ENCODE assay signal across 20 cellular contexts in genomic region chr18:46751882-46752281, GRCh38. TPM values are rescaled to one million over a fixed set of nuclear protein-coding genes. Genes with fewer than 3 reads are reported as not detected.
A peak's percentile ranks its signal among the peaks of the same experiment; 100 is the strongest.
DNase-seq lines count a peak whose midpoint lies in the region; ATAC-seq and TF ChIP-seq lines count a peak whose summit lies in the region.
"Had no signal": no experiment of that assay in that cellular context is flagged by ENCODE, and none has a peak within 500 bp of the region (broad histone marks: within the 10 kb centered on the region; RNA-seq: fewer than 3 reads in every experiment).

No MANE protein-coding gene starts in this region.

- H3K27ac ChIP-seq in right atrium auricular region: no peak overlapping the region
- no peak overlapping the region for H3K27ac ChIP-seq in right cardiac atrium (ENCODE audit: low read length)
- no peak overlapping the region for H3K27ac ChIP-seq in foreskin keratinocyte
- H3K27ac ChIP-seq: C4-2B had no signal

- no peaks in the 10 kb centered on the region for H3K36me3 ChIP-seq in right atrium auricular region

- no peaks in the 10 kb centered on the region for H3K9me3 ChIP-seq in right atrium auricular region
- H3K9me3 ChIP-seq in right cardiac atrium (ENCODE audit: control insufficient read depth, low read length): no peaks in the 10 kb centered on the region
- H3K9me3 ChIP-seq: Caco-2 had no signal

- intact Hi-C loops in right cardiac atrium (cut with DNase I): no loop called here

- H3K4me3 Mint-ChIP-seq in osteocyte (ENCODE audit: unreplicated experiment): no peak overlapping the region
- H3K4me3 Mint-ChIP-seq: CD4-positive, alpha-beta T cell; HFFc6; IgD-negative memory B cell had no signal

- ATAC-seq in right cardiac atrium (no peak), foreskin keratinocyte (peak; percentile 57)
- ATAC-seq: HCT116, HepG2 had no signal

- H3K36me3 Mint-ChIP-seq in osteocyte (ENCODE audit: unreplicated experiment): no peaks in the 10 kb centered on the region
- H3K36me3 Mint-ChIP-seq: IgD-negative memory B cell had no signal

- WGBS in right cardiac atrium: 88% methylated on average over 8 of the region's 8 CpGs

- H3K9me3 Mint-ChIP-seq in osteocyte (ENCODE audit: unreplicated experiment): no peaks in the 10 kb centered on the region
- H3K9me3 Mint-ChIP-seq: CD4-positive, alpha-beta T cell; HFFc6 had no signal

- peaks cover 51% of the 10 kb centered on the region for H3K27me3 Mint-ChIP-seq in osteocyte (ENCODE audit: unreplicated experiment)

- H3K4me1 ChIP-seq in right atrium auricular region: peaks cover 0 to 17% of the 10 kb centered on the region in 2 donors
- no peaks in the 10 kb centered on the region for H3K4me1 ChIP-seq in right cardiac atrium (ENCODE audit: control insufficient read depth, insufficient read depth, low read length)
- H3K4me1 ChIP-seq in foreskin keratinocyte: no peaks in the 10 kb centered on the region
- H3K4me1 ChIP-seq: Caco-2 had no signal

- no peaks in the 10 kb centered on the region for H3K27me3 ChIP-seq in right atrium auricular region
- no peaks in the 10 kb centered on the region for H3K27me3 ChIP-seq in right cardiac atrium (ENCODE audit: control insufficient read depth, insufficient read depth)
- H3K27me3 ChIP-seq in foreskin keratinocyte: peaks cover 48% of the 10 kb centered on the region

- H3K4me3 ChIP-seq in right atrium auricular region: no peak overlapping the region
- no peak overlapping the region for H3K4me3 ChIP-seq in right cardiac atrium (ENCODE audit: low read length)

- DNase-seq in right atrium auricular region (ENCODE audit: low spot score): peak; percentile 18
- no peak for DNase-seq in right cardiac atrium
- DNase-seq in foreskin keratinocyte: peak; percentile 18 to 58
- DNase-seq in osteocyte (ENCODE audit: extremely low spot score, unreplicated experiment): peak; percentile 51
- DNase-seq in NCI-H2196 treated with DMSO at 0.1 percent for 48 hours (lab: John Stamatoyannopoulos, UW; ENCODE audit: unreplicated experiment): no peak
- no peak for DNase-seq in HK-2 (ENCODE audit: unreplicated experiment)
- DNase-seq in germinal center (ENCODE audit: low spot score): no peak
- DNase-seq: ACHN; Caco-2; CD4-positive, alpha-beta T cell; DMS79; GDM1; GOT3; H7; HFFc6 had no signal

- no peaks in the 10 kb centered on the region for H3K4me1 Mint-ChIP-seq in osteocyte (ENCODE audit: unreplicated experiment)

- TF ChIP-seq CTCF in right atrium auricular region (IDR thresholded peaks at IDR 0.05) (no peak), foreskin keratinocyte (conservative IDR thresholded peaks at IDR 0.05) (no peak), osteocyte (IDR thresholded peaks at IDR 0.05) (no peak)

- no peak overlapping the region for H3K27ac Mint-ChIP-seq in osteocyte (ENCODE audit: unreplicated experiment)
- H3K27ac Mint-ChIP-seq: CD4-positive, alpha-beta T cell; HFFc6; IgD-negative memory B cell had no signal

RNA-seq across cellular contexts. Expression of gene ST8SIA5, which starts 5.0 kb away (rescaled TPM):
- total RNA-seq in right atrium auricular region (1 to 10 TPM; 5.9 to 6.7 TPM), right cardiac atrium (10 to 100 TPM in 3 of 4 donors, 1 to 10 TPM in 1; 3.4 to 16.0 (median 11.3) TPM), foreskin keratinocyte (not detected in 2 replicates), osteocyte (0.30 and 0.76 TPM in 2 replicates)
- polyA plus RNA-seq in right cardiac atrium (8.4 TPM), foreskin keratinocyte (not detected in 2 replicates)
- total RNA-seq: Caco-2 had no signal
- polyA plus RNA-seq: BJ, IgD-negative memory B cell had no signal

Comparison
In these comparisons a context has a peak if more than half of its experiments do, and no peak if none do; other contexts are left out.
1. DNase-seq: peak in right atrium auricular region (single experiment), foreskin keratinocyte (2 of 2) and osteocyte (single experiment); none in right cardiac atrium (0 of 3), NCI-H2196 treated with DMSO at 0.1 percent for 48 hours (single experiment), HK-2 (single experiment) and germinal center (single experiment).